Comparison of ENCODE assay signal across 18 cellular contexts in genomic region chr16:85731179-85731578, GRCh38.
"Had no signal": no experiment of that assay in that cellular context is flagged by ENCODE, and none has a peak within 500 bp of the region (broad histone marks: within the 10 kb centered on the region; RNA-seq: fewer than 3 reads in every experiment).

No MANE protein-coding gene starts in this region.

- H3K9me3 ChIP-seq: adrenal gland, gastroesophageal sphincter, heart left ventricle, left lung, suprapubic skin, transverse colon, vagina had no signal

- H3K4me1 ChIP-seq: adrenal gland, gastroesophageal sphincter, suprapubic skin, vagina had no signal

- H3K27me3 Mint-ChIP-seq: activated naive CD4-positive, alpha-beta T cell treated with anti-CD3 and anti-CD28 coated beads, Interleukin-2, amount 50 U/mL, for 24 hours; stimulated activated naive CD8-positive, alpha-beta T cell treated with anti-CD3 and anti-CD28 coated beads, Interleukin-15, amount 100 ng/mL, for 72 hours had no signal

- ATAC-seq: esophagus mucosa; gastroesophageal sphincter; heart left ventricle; left lung; stimulated activated naive CD8-positive, alpha-beta T cell treated with anti-CD3 and anti-CD28 coated beads, Interleukin-15, amount 100 ng/mL, for 72 hours had no signal

- H3K36me3 ChIP-seq: adrenal gland, gastroesophageal sphincter, heart left ventricle, left lung, suprapubic skin, transverse colon, vagina had no signal

- DNase-seq: activated CD4-positive, alpha-beta T cell treated with anti-CD3 and anti-CD28 coated beads, Interleukin-2, amount 50 U/mL, for 48 hours; activated gamma-delta T cell; adrenal gland; effector CD8-positive, alpha-beta T cell; heart left ventricle; left lung; mammary epithelial cell; midbrain; nephron progenitor cell; stimulated activated CD4-positive, alpha-beta T cell treated with anti-CD3 and anti-CD28 coated beads, Interleukin-2, amount 100 ng/mL, for 24 hours; stimulated activated naive CD8-positive, alpha-beta T cell treated with anti-CD3 and anti-CD28 coated beads, Interleukin-15, amount 100 ng/mL, for 72 hours; transverse colon had no signal

- H3K4me3 ChIP-seq: adrenal gland, gastroesophageal sphincter, heart left ventricle, left lung, suprapubic skin, transverse colon, vagina had no signal

- H3K27ac Mint-ChIP-seq: activated naive CD4-positive, alpha-beta T cell treated with anti-CD3 and anti-CD28 coated beads, Interleukin-2, amount 50 U/mL, for 24 hours; nephron progenitor cell; progenitor cell of endocrine pancreas had no signal

- H3K9me3 Mint-ChIP-seq: activated naive CD4-positive, alpha-beta T cell treated with anti-CD3 and anti-CD28 coated beads, Interleukin-2, amount 50 U/mL, for 24 hours; stimulated activated naive CD8-positive, alpha-beta T cell treated with anti-CD3 and anti-CD28 coated beads, Interleukin-15, amount 100 ng/mL, for 72 hours had no signal

- H3K27ac ChIP-seq: adrenal gland, gastroesophageal sphincter, heart left ventricle, left lung, suprapubic skin, transverse colon, vagina had no signal

- H3K27me3 ChIP-seq: gastroesophageal sphincter, heart left ventricle, left lung, transverse colon, vagina had no signal

- H3K4me3 Mint-ChIP-seq: activated naive CD4-positive, alpha-beta T cell treated with anti-CD3 and anti-CD28 coated beads, Interleukin-2, amount 50 U/mL, for 24 hours; nephron progenitor cell; stimulated activated naive CD8-positive, alpha-beta T cell treated with anti-CD3 and anti-CD28 coated beads, Interleukin-15, amount 100 ng/mL, for 72 hours had no signal
